ENCODE assay signal across 3 cellular contexts in the genomic region with DNA sequence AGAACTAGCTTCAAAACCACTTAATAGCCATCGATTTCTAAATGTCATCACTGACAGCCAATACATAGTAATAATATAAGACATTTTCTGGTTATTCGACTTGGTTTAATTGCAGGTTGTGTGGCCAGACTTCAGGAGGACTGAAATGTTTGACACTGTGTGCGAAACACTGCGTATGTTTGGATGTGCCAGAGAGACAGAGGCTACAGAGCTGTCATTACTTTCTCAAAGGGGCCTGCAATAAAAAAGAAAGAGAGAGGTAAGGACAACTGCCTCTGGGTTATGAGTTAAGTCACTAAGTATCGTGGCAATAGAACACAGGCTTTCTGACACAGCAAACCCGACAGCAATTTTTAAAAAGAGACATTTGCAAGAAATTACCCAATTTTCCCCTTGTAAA.
TF ChIP-seq lines count a peak whose summit lies in the region.

No MANE protein-coding gene starts in this region.

TF ChIP-seq in HCT116, 20 proteins besides CTCF, POLR2A, EP300 and RAD21 (continues in another document):
- TF ChIP-seq FOSL1 (IDR thresholded peaks at IDR 0.05; ENCODE audit: low read depth) (no peak), ZNF274 (IDR thresholded peaks at IDR 0.05; ENCODE audit: low read depth, low read length) (no peak), EZH2 (IDR thresholded peaks at IDR 0.05) (no peak), POLR2AphosphoS5 (IDR thresholded peaks at IDR 0.05; ENCODE audit: low read depth, low read length) (no peak), SIN3A (IDR thresholded peaks at IDR 0.05; ENCODE audit: low read depth) (no peak), CBX3 (IDR thresholded peaks at IDR 0.05; ENCODE audit: low read depth) (no peak), EGR1 (IDR thresholded peaks at IDR 0.05; ENCODE audit: low read depth) (no peak), SP1 (IDR thresholded peaks at IDR 0.05; ENCODE audit: low read depth) (no peak), JUND (IDR thresholded peaks at IDR 0.05) (no peak), EZH2phosphoT487 (IDR thresholded peaks at IDR 0.05; ENCODE audit: borderline replicate concordance) (no peak), YY1 (IDR thresholded peaks at IDR 0.05; ENCODE audit: extremely low read depth, insufficient replicate concordance, low read depth, low read length) (no peak), ELF1 (IDR thresholded peaks at IDR 0.05; ENCODE audit: borderline replicate concordance, low read depth) (no peak)
- TF ChIP-seq, protein P1, sequence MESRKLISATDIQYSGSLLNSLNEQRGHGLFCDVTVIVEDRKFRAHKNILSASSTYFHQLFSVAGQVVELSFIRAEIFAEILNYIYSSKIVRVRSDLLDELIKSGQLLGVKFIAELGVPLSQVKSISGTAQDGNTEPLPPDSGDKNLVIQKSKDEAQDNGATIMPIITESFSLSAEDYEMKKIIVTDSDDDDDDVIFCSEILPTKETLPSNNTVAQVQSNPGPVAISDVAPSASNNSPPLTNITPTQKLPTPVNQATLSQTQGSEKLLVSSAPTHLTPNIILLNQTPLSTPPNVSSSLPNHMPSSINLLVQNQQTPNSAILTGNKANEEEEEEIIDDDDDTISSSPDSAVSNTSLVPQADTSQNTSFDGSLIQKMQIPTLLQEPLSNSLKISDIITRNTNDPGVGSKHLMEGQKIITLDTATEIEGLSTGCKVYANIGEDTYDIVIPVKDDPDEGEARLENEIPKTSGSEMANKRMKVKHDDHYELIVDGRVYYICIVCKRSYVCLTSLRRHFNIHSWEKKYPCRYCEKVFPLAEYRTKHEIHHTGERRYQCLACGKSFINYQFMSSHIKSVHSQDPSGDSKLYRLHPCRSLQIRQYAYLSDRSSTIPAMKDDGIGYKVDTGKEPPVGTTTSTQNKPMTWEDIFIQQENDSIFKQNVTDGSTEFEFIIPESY (IDR thresholded peaks at IDR 0.05; ENCODE audit: extremely low read depth, insufficient replicate concordance, low read length): no peak
- TF ChIP-seq, protein P2, sequence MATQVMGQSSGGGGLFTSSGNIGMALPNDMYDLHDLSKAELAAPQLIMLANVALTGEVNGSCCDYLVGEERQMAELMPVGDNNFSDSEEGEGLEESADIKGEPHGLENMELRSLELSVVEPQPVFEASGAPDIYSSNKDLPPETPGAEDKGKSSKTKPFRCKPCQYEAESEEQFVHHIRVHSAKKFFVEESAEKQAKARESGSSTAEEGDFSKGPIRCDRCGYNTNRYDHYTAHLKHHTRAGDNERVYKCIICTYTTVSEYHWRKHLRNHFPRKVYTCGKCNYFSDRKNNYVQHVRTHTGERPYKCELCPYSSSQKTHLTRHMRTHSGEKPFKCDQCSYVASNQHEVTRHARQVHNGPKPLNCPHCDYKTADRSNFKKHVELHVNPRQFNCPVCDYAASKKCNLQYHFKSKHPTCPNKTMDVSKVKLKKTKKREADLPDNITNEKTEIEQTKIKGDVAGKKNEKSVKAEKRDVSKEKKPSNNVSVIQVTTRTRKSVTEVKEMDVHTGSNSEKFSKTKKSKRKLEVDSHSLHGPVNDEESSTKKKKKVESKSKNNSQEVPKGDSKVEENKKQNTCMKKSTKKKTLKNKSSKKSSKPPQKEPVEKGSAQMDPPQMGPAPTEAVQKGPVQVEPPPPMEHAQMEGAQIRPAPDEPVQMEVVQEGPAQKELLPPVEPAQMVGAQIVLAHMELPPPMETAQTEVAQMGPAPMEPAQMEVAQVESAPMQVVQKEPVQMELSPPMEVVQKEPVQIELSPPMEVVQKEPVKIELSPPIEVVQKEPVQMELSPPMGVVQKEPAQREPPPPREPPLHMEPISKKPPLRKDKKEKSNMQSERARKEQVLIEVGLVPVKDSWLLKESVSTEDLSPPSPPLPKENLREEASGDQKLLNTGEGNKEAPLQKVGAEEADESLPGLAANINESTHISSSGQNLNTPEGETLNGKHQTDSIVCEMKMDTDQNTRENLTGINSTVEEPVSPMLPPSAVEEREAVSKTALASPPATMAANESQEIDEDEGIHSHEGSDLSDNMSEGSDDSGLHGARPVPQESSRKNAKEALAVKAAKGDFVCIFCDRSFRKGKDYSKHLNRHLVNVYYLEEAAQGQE (IDR thresholded peaks at IDR 0.05; ENCODE audit: low read depth): no peak
- TF ChIP-seq, protein P3, sequence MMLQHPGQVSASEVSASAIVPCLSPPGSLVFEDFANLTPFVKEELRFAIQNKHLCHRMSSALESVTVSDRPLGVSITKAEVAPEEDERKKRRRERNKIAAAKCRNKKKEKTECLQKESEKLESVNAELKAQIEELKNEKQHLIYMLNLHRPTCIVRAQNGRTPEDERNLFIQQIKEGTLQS (IDR thresholded peaks at IDR 0.05): no peak
- TF ChIP-seq, protein P4, sequence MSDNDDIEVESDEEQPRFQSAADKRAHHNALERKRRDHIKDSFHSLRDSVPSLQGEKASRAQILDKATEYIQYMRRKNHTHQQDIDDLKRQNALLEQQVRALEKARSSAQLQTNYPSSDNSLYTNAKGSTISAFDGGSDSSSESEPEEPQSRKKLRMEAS (IDR thresholded peaks at IDR 0.05): no peak

TF ChIP-seq in endothelial cell of umbilical vein, 7 proteins besides CTCF, POLR2A, EP300 and RAD21:
- TF ChIP-seq FOS (IDR thresholded peaks at IDR 0.05; ENCODE audit: borderline replicate concordance, insufficient read depth, low read length) (no peak), MYC (IDR thresholded peaks at IDR 0.05; ENCODE audit: low read depth, low read length) (no peak), EZH2 (IDR thresholded peaks at IDR 0.05; ENCODE audit: borderline replicate concordance, low read depth, low read length, severe bottlenecking) (no peak), GATA2 (IDR thresholded peaks at IDR 0.05; ENCODE audit: insufficient read depth, insufficient read length, low read depth, low read length) (no peak), POLR2AphosphoS5 (IDR thresholded peaks at IDR 0.05; ENCODE audit: insufficient read depth, low read depth, low read length) (no peak), JUN (IDR thresholded peaks at IDR 0.05; ENCODE audit: borderline replicate concordance, insufficient read depth, insufficient read length, low read depth) (no peak)
- TF ChIP-seq, protein P4 (IDR thresholded peaks at IDR 0.05; ENCODE audit: insufficient read depth, insufficient read length): no peak

TF ChIP-seq in GM23338, 12 proteins besides CTCF, POLR2A, EP300 and RAD21:
- TF ChIP-seq, protein P5, sequence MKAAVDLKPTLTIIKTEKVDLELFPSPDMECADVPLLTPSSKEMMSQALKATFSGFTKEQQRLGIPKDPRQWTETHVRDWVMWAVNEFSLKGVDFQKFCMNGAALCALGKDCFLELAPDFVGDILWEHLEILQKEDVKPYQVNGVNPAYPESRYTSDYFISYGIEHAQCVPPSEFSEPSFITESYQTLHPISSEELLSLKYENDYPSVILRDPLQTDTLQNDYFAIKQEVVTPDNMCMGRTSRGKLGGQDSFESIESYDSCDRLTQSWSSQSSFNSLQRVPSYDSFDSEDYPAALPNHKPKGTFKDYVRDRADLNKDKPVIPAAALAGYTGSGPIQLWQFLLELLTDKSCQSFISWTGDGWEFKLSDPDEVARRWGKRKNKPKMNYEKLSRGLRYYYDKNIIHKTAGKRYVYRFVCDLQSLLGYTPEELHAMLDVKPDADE (IDR thresholded peaks at IDR 0.05): no peak
- no peak for TF ChIP-seq CREB1 (CRISPR knock-in tag; IDR thresholded peaks at IDR 0.05; ENCODE audit: low read depth)
- TF ChIP-seq, protein P2 (IDR thresholded peaks at IDR 0.05; ENCODE audit: unreplicated experiment): no peak
- no peak for TF ChIP-seq JUNB (IDR thresholded peaks at IDR 0.05; ENCODE audit: unreplicated experiment)
- no peak for TF ChIP-seq POLR2AphosphoS5 (IDR thresholded peaks at IDR 0.05; ENCODE audit: low read depth)
- no peak for TF ChIP-seq EZH2 (IDR thresholded peaks at IDR 0.05; ENCODE audit: low read depth, unreplicated experiment)
- TF ChIP-seq ZNF331 (CRISPR knock-in tag; IDR thresholded peaks at IDR 0.05; ENCODE audit: low read depth): no peak
- no peak for TF ChIP-seq ZNF114 (CRISPR knock-in tag; IDR thresholded peaks at IDR 0.05)
